In genomic region chr10:48496105-48496830, GRCh38 we compare ENCODE assay signal across 22 cellular contexts.
DNase-seq lines count a peak whose midpoint lies in the region; ATAC-seq and TF ChIP-seq lines count a peak whose summit lies in the region.
"Had no signal": no experiment of that assay in that cellular context is flagged by ENCODE, and none has a peak within 500 bp of the region (broad histone marks: within the 10 kb centered on the region; RNA-seq: fewer than 3 reads in every experiment).

No MANE protein-coding gene starts in this region.

- no peak overlapping the region for H3K4me2 ChIP-seq in neural progenitor cell

- peak; percentile 29 for DNase-seq in activated CD8-positive, alpha-beta memory T cell treated with anti-CD3 and anti-CD28 coated beads, Interleukin-2, amount 50 U/mL, for 48 hours
- DNase-seq in activated CD8-positive, alpha-beta memory T cell treated with anti-CD3 and anti-CD28 coated beads, Interleukin-2, amount 10 ng/mL, durations not matched to agents 7 days and 5 days, result no peak
- DNase-seq in neural progenitor cell (ENCODE audit: low spot score) (no peak), thyroid gland (peak; percentile 48 to 49), mesothelial cell of epicardium (ENCODE audit: low spot score in 2 of 2, unreplicated experiment in 2 of 2) (no peak), sciatic nerve (ENCODE audit: low spot score) (no peak)
- DNase-seq: BE2C; CD4-positive, CD25-positive, alpha-beta regulatory T cell; COR-L47; DMS153; NCI-H1048; NCI-H1436; NCI-H1930; NCI-H524; RPMI8226 had no signal

- no peak overlapping the region for H2AFZ ChIP-seq in neural progenitor cell (replicated peaks)
- H2AFZ ChIP-seq: GM23248 had no signal

- H3F3A ChIP-seq in neural progenitor cell (ENCODE audit: low read depth), result no peaks in the 10 kb centered on the region

- no peaks in the 10 kb centered on the region for H3K36me3 Mint-ChIP-seq in activated CD8-positive, alpha-beta memory T cell treated with anti-CD3 and anti-CD28 coated beads, Interleukin-2, amount 10 ng/mL, durations not matched to agents 7 days and 5 days
- H3K36me3 Mint-ChIP-seq in dendritic cell treated with granulocyte-macrophage colony-stimulating factor and Interleukin-4, amounts not matched to agents 40 ng/mL and 50 ng/mL, for 4 days (ENCODE audit: low read depth), result peaks cover 5% of the 10 kb centered on the region
- H3K36me3 Mint-ChIP-seq in neural progenitor cell (no peaks in the 10 kb centered on the region), mesothelial cell of epicardium (no peaks in the 10 kb centered on the region)
- H3K36me3 Mint-ChIP-seq: CD4-positive, CD25-positive, alpha-beta regulatory T cell; IgD-negative memory B cell had no signal

- no peaks in the 10 kb centered on the region for H3K79me2 ChIP-seq in neural progenitor cell (ENCODE audit: low read depth)

- H3K9me3 Mint-ChIP-seq in activated CD8-positive, alpha-beta memory T cell treated with anti-CD3 and anti-CD28 coated beads, Interleukin-2, amount 10 ng/mL, durations not matched to agents 7 days and 5 days (ENCODE audit: low read depth), result no peaks in the 10 kb centered on the region
- no peaks in the 10 kb centered on the region for H3K9me3 Mint-ChIP-seq in dendritic cell treated with granulocyte-macrophage colony-stimulating factor and Interleukin-4, amounts not matched to agents 40 ng/mL and 50 ng/mL, for 4 days
- H3K9me3 Mint-ChIP-seq in neural progenitor cell (no peaks in the 10 kb centered on the region), mesothelial cell of epicardium (no peaks in the 10 kb centered on the region)
- H3K9me3 Mint-ChIP-seq: CD4-positive, CD25-positive, alpha-beta regulatory T cell; IgD-negative memory B cell had no signal

- H3K4me1 Mint-ChIP-seq in activated CD8-positive, alpha-beta memory T cell treated with anti-CD3 and anti-CD28 coated beads, Interleukin-2, amount 10 ng/mL, durations not matched to agents 7 days and 5 days, result peaks cover 23% of the 10 kb centered on the region
- peaks cover 63% of the 10 kb centered on the region for H3K4me1 Mint-ChIP-seq in dendritic cell treated with granulocyte-macrophage colony-stimulating factor and Interleukin-4, amounts not matched to agents 40 ng/mL and 50 ng/mL, for 4 days (ENCODE audit: low read depth)
- H3K4me1 Mint-ChIP-seq in neural progenitor cell (no peaks in the 10 kb centered on the region), mesothelial cell of epicardium (peaks cover 24% of the 10 kb centered on the region)

- TF ChIP-seq CTCF in neural progenitor cell (IDR thresholded peaks at IDR 0.05), result no peak
- TF ChIP-seq CTCF in thyroid gland (IDR thresholded peaks at IDR 0.05), result no peak
- TF ChIP-seq CTCF in mesothelial cell of epicardium (IDR thresholded peaks at IDR 0.05; ENCODE audit: unreplicated experiment), result no peak

- no peak for ATAC-seq in activated CD8-positive, alpha-beta memory T cell treated with anti-CD3 and anti-CD28 coated beads, Interleukin-2, amount 10 ng/mL, durations not matched to agents 7 days and 5 days
- ATAC-seq in GM21423 (IDR thresholded peaks at IDR 0.05; ENCODE audit: unreplicated experiment) (no peak), sciatic nerve (no peak)
- ATAC-seq: GM12878 had no signal

- TF ChIP-seq POLR2A in thyroid gland (IDR thresholded peaks at IDR 0.05), result no peak

- CTCF ChIA-PET in activated CD8-positive, alpha-beta memory T cell treated with anti-CD3 and anti-CD28 coated beads, Interleukin-2, amount 10 ng/mL, durations not matched to agents 7 days and 5 days (lab: Charles Lee), result interaction anchor here (0.9 kb wide), 1 partner anchor 10 kb away, joined by 3 read pairs; no protein-coding TSS in a partner anchor

- H3K36me3 ChIP-seq in neural progenitor cell, result no peaks in the 10 kb centered on the region
- no peaks in the 10 kb centered on the region for H3K36me3 ChIP-seq in thyroid gland
- H3K36me3 ChIP-seq: BE2C, HAP-1, MG63 had no signal

- no peak overlapping the region for H3K4me3 Mint-ChIP-seq in activated CD8-positive, alpha-beta memory T cell treated with anti-CD3 and anti-CD28 coated beads, Interleukin-2, amount 10 ng/mL, durations not matched to agents 7 days and 5 days
- no peak overlapping the region for H3K4me3 Mint-ChIP-seq in dendritic cell treated with granulocyte-macrophage colony-stimulating factor and Interleukin-4, amounts not matched to agents 40 ng/mL and 50 ng/mL, for 4 days
- H3K4me3 Mint-ChIP-seq in neural progenitor cell (no peak overlapping the region), mesothelial cell of epicardium (no peak overlapping the region)
- H3K4me3 Mint-ChIP-seq: CD4-positive, CD25-positive, alpha-beta regulatory T cell; IgD-negative memory B cell had no signal

- H3K4me1 ChIP-seq in neural progenitor cell, result no peaks in the 10 kb centered on the region
- H3K4me1 ChIP-seq in thyroid gland, result peaks cover 0 to 18% of the 10 kb centered on the region in 2 donors
- H3K4me1 ChIP-seq: HAP-1 had no signal

- no peak overlapping the region for H3K27ac Mint-ChIP-seq in activated CD8-positive, alpha-beta memory T cell treated with anti-CD3 and anti-CD28 coated beads, Interleukin-2, amount 10 ng/mL, durations not matched to agents 7 days and 5 days
- peak overlapping the region; percentile 56 for H3K27ac Mint-ChIP-seq in dendritic cell treated with granulocyte-macrophage colony-stimulating factor and Interleukin-4, amounts not matched to agents 40 ng/mL and 50 ng/mL, for 4 days
- H3K27ac Mint-ChIP-seq in neural progenitor cell, result peak overlapping the region; percentile 42
- H3K27ac Mint-ChIP-seq in mesothelial cell of epicardium, result no peak overlapping the region
- H3K27ac Mint-ChIP-seq: CD4-positive, CD25-positive, alpha-beta regulatory T cell had no signal

- H3K27ac ChIP-seq in neural progenitor cell, result no peak overlapping the region
- H3K27ac ChIP-seq in thyroid gland, result no peak overlapping the region

- intact Hi-C loops in dendritic cell treated with granulocyte-macrophage colony-stimulating factor and Interleukin-4, amounts not matched to agents 40 ng/mL and 50 ng/mL, for 4 days (cut with micrococcal nuclease), result no loop called here
- intact Hi-C loops in thyroid gland (cut with DNase I), result no loop called here
- intact Hi-C loops in sciatic nerve (cut with DNase I), result no loop called here

- H3K27me3 ChIP-seq in neural progenitor cell (no peaks in the 10 kb centered on the region), thyroid gland (no peaks in the 10 kb centered on the region)
- H3K27me3 ChIP-seq: BE2C, MG63 had no signal

- H3K9ac ChIP-seq in neural progenitor cell, result no peak overlapping the region
- H3K9ac ChIP-seq: GM23248 had no signal

- H3K4me3 ChIP-seq in neural progenitor cell, result no peak overlapping the region
- no peak overlapping the region for H3K4me3 ChIP-seq in thyroid gland (replicated peaks in 1 of 3)
- H3K4me3 ChIP-seq: GM12878, GM23248, HAP-1, MG63 had no signal

- H3K27me3 Mint-ChIP-seq in activated CD8-positive, alpha-beta memory T cell treated with anti-CD3 and anti-CD28 coated beads, Interleukin-2, amount 10 ng/mL, durations not matched to agents 7 days and 5 days, result peaks cover 11% of the 10 kb centered on the region
- peaks cover 10% of the 10 kb centered on the region for H3K27me3 Mint-ChIP-seq in dendritic cell treated with granulocyte-macrophage colony-stimulating factor and Interleukin-4, amounts not matched to agents 40 ng/mL and 50 ng/mL, for 4 days
- peaks cover 3% of the 10 kb centered on the region for H3K27me3 Mint-ChIP-seq in neural progenitor cell (ENCODE audit: insufficient read depth, low read depth)
- no peaks in the 10 kb centered on the region for H3K27me3 Mint-ChIP-seq in mesothelial cell of epicardium (ENCODE audit: low read depth)

- WGBS in thyroid gland, 2 donors, result 66 to 83% methylated on average over 10 of the region's 10 CpGs

- no peaks in the 10 kb centered on the region for H4K20me1 ChIP-seq in neural progenitor cell (ENCODE audit: low read depth)

- H3K9me3 ChIP-seq in neural progenitor cell (ENCODE audit: low read depth), result no peaks in the 10 kb centered on the region
- H3K9me3 ChIP-seq in thyroid gland, result no peaks in the 10 kb centered on the region
- H3K9me3 ChIP-seq: BE2C, HAP-1, MG63 had no signal

Comparison
In these comparisons a context has a peak if more than half of its experiments do, and no peak if none do; other contexts are left out.
1. DNase-seq: peak in activated CD8-positive, alpha-beta memory T cell treated with anti-CD3 and anti-CD28 coated beads, Interleukin-2, amount 50 U/mL, for 48 hours (single experiment) and thyroid gland (2 of 2); none in activated CD8-positive, alpha-beta memory T cell treated with anti-CD3 and anti-CD28 coated beads, Interleukin-2, amount 10 ng/mL, durations not matched to agents 7 days and 5 days (single experiment), neural progenitor cell (single experiment), mesothelial cell of epicardium (0 of 2) and sciatic nerve (single experiment).
2. H3K27ac Mint-ChIP-seq: peak in dendritic cell treated with granulocyte-macrophage colony-stimulating factor and Interleukin-4, amounts not matched to agents 40 ng/mL and 50 ng/mL, for 4 days (single experiment) and neural progenitor cell (single experiment); none in activated CD8-positive, alpha-beta memory T cell treated with anti-CD3 and anti-CD28 coated beads, Interleukin-2, amount 10 ng/mL, durations not matched to agents 7 days and 5 days (single experiment) and mesothelial cell of epicardium (single experiment).